ENCODE assay signal across 15 cellular contexts in the genomic region with DNA sequence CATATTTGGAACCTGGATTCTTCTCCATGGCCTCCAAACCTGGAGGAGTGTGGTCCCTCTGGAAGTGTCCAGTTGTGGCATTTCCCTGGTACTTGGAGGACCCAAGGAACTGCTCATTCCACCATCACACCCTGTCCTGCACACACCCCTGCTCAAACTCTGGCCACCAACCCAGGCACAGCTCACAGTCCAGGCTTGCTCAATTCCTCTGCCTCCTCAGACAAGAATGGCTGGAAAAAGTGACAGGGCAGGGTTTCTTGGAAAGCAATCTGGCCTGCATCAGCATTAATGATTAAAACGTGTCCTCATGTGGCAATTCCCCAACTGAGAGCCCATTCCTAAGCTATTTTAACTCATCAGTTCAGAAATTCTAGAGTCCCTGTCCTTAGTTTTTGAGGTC. TPM values are rescaled to one million over a fixed set of nuclear protein-coding genes. Genes with fewer than 3 reads are reported as not detected.
A peak's percentile ranks its signal among the peaks of the same experiment; 100 is the strongest.
DNase-seq lines count a peak whose midpoint lies in the region; FAIRE-seq and TF ChIP-seq lines count a peak whose summit lies in the region.
"Had no signal": no experiment of that assay in that cellular context is flagged by ENCODE, and none has a peak within 500 bp of the region (broad histone marks: within the 10 kb centered on the region; RNA-seq: fewer than 3 reads in every experiment).

No MANE protein-coding gene starts in this region.

- peaks cover 3% of the 10 kb centered on the region for H3K36me3 Mint-ChIP-seq in mesothelial cell of epicardium

- H3K27ac Mint-ChIP-seq in mesothelial cell of epicardium, result no peak overlapping the region
- H3K27ac Mint-ChIP-seq: dendritic cell treated with granulocyte-macrophage colony-stimulating factor and Interleukin-4, amounts not matched to agents 40 ng/mL and 50 ng/mL, for 4 days had no signal

- H3K27ac ChIP-seq in left ventricle myocardium inferior (replicated peaks) (no peak overlapping the region), small intestine (ENCODE audit: low read depth in 1 of 2, low read length in 1 of 2) (no peak overlapping the region)
- H3K27ac ChIP-seq: foreskin keratinocyte, stomach had no signal

- no peaks in the 10 kb centered on the region for H3K27me3 ChIP-seq in bronchial epithelial cell (ENCODE audit: control insufficient read depth, insufficient read depth, low read length)
- no peaks in the 10 kb centered on the region for H3K27me3 ChIP-seq in left ventricle myocardium inferior (ENCODE audit: low read depth)
- no peaks in the 10 kb centered on the region for H3K27me3 ChIP-seq in small intestine (ENCODE audit: control insufficient read depth in 2 of 2, insufficient read depth in 2 of 2, low read length in 2 of 2)
- H3K27me3 ChIP-seq: foreskin keratinocyte, stomach had no signal

- H3K4me1 Mint-ChIP-seq in mesothelial cell of epicardium, result no peaks in the 10 kb centered on the region

- H3K9me3 ChIP-seq in left ventricle myocardium inferior (replicated peaks) (peaks cover 7% of the 10 kb centered on the region), small intestine (ENCODE audit: control insufficient read depth, low read depth) (no peaks in the 10 kb centered on the region)

- peaks cover 3% of the 10 kb centered on the region for H3K27me3 Mint-ChIP-seq in mesothelial cell of epicardium (ENCODE audit: low read depth)

- peak; percentile 92 for DNase-seq in AG08395 (ENCODE audit: low spot score)
- DNase-seq in bronchial epithelial cell (ENCODE audit: low read depth), result peak; percentile 29
- peak; percentile 28 for DNase-seq in left ventricle myocardium inferior
- peak; percentile 92 for DNase-seq in posterior vena cava (ENCODE audit: low spot score)
- no peak for DNase-seq in HuH-7.5 (ENCODE audit: low spot score)
- no peak for DNase-seq in mesothelial cell of epicardium (ENCODE audit: low spot score in 2 of 2, unreplicated experiment in 2 of 2)
- no peak for DNase-seq in DMS79 treated with DMSO at 0.1 percent for 48 hours (lab: John Stamatoyannopoulos, UW)
- no peak for DNase-seq in small intestine
- DNase-seq: activated T-cell treated with anti-CD3 and anti-CD28 coated beads, Interleukin-2, amount 50 U/mL, for 48 hours; foreskin keratinocyte; midbrain; NCI-H146; stomach had no signal

- peaks cover 3% of the 10 kb centered on the region for H3K9me3 Mint-ChIP-seq in mesothelial cell of epicardium
- H3K9me3 Mint-ChIP-seq: dendritic cell treated with granulocyte-macrophage colony-stimulating factor and Interleukin-4, amounts not matched to agents 40 ng/mL and 50 ng/mL, for 4 days had no signal

- 0 to 19% (median 13%) methylated on average over 1 of the region's 1 CpG for WGBS in small intestine, 3 donors

- H3K4me3 Mint-ChIP-seq in mesothelial cell of epicardium, result no peak overlapping the region
- H3K4me3 Mint-ChIP-seq: dendritic cell treated with granulocyte-macrophage colony-stimulating factor and Interleukin-4, amounts not matched to agents 40 ng/mL and 50 ng/mL, for 4 days had no signal

- no peaks in the 10 kb centered on the region for H3K36me3 ChIP-seq in bronchial epithelial cell (ENCODE audit: control insufficient read depth, insufficient read depth, low read length)
- no peaks in the 10 kb centered on the region for H3K36me3 ChIP-seq in left ventricle myocardium inferior
- no peaks in the 10 kb centered on the region for H3K36me3 ChIP-seq in small intestine (ENCODE audit: control insufficient read depth in 2 of 2, insufficient read depth in 2 of 2, low read length in 2 of 2)
- H3K36me3 ChIP-seq: stomach had no signal

- H3K4me1 ChIP-seq in left ventricle myocardium inferior (no peaks in the 10 kb centered on the region), small intestine (ENCODE audit: control insufficient read depth in 2 of 2, insufficient read depth in 1 of 2, low read depth in 1 of 2, low read length in 1 of 2) (no peaks in the 10 kb centered on the region)
- H3K4me1 ChIP-seq: foreskin keratinocyte, stomach had no signal

- H3K4me3 ChIP-seq in bronchial epithelial cell (ENCODE audit: low read depth, low read length) (no peak overlapping the region), left ventricle myocardium inferior (no peak overlapping the region), small intestine (ENCODE audit: low read depth in 1 of 2, low read length in 2 of 2) (no peak overlapping the region)
- H3K4me3 ChIP-seq: stomach had no signal

- FAIRE-seq in bronchial epithelial cell (lab: Jason Lieb, UNC) (no peak), small intestine (lab: Jason Lieb, UNC) (no peak)
- FAIRE-seq: A204.1 had no signal

- intact Hi-C loops in left ventricle myocardium inferior (cut with micrococcal nuclease) (no loop called here), posterior vena cava (cut with DNase I) (no loop called here)

- TF ChIP-seq CTCF in bronchial epithelial cell (IDR thresholded peaks at IDR 0.05; ENCODE audit: insufficient read depth, low read length, severe bottlenecking) (no peak), left ventricle myocardium inferior (IDR thresholded peaks at IDR 0.05; ENCODE audit: borderline replicate concordance) (no peak), mesothelial cell of epicardium (IDR thresholded peaks at IDR 0.05; ENCODE audit: unreplicated experiment) (no peak)

RNA-seq across cellular contexts. Expression of a gene that starts 17.2 kb away (rescaled TPM):
- 24.7 and 31.4 TPM in 2 replicates for total RNA-seq in bronchial epithelial cell
- total RNA-seq in left ventricle myocardium inferior, result 5.7 TPM
- total RNA-seq in posterior vena cava, result 10 to 100 TPM; 21.4 to 32.5 TPM
- 36.7 to 41.2 TPM (median 37.7 TPM) in 3 replicates for total RNA-seq in mesothelial cell of epicardium
- polyA plus RNA-seq in small intestine, result 1 to 10 TPM in 1 of 3 donors, under 1 TPM in 2; 0.22 to 7.8 (median 0.54) TPM

Comparison
In these comparisons a context has a peak if more than half of its experiments do, and no peak if none do; other contexts are left out.
1. DNase-seq: peak in AG08395 (single experiment), bronchial epithelial cell (single experiment), left ventricle myocardium inferior (single experiment) and posterior vena cava (single experiment); none in HuH-7.5 (single experiment), mesothelial cell of epicardium (0 of 2), DMS79 treated with DMSO at 0.1 percent for 48 hours (single experiment) and small intestine (single experiment).